In genomic region chr7:134851141-134851540, GRCh38 we compare ENCODE assay signal across 26 cellular contexts.
DNase-seq lines count a peak whose midpoint lies in the region; ATAC-seq, FAIRE-seq and TF ChIP-seq lines count a peak whose summit lies in the region.
"Had no signal": no experiment of that assay in that cellular context is flagged by ENCODE, and none has a peak within 500 bp of the region (broad histone marks: within the 10 kb centered on the region; RNA-seq: fewer than 3 reads in every experiment).

No MANE protein-coding gene starts in this region.

- peak; percentile 7 for FAIRE-seq in bronchial epithelial cell (lab: Jason Lieb, UNC)
- FAIRE-seq: frontal cortex, H1, keratinocyte had no signal

- peak overlapping the region in 1 of 2 experiments; percentile 80 for H3K18ac ChIP-seq in mesenchymal stem cell (ENCODE audit: low read depth in 1 of 2, low read length in 2 of 2)

- no peak overlapping the region for H3K27ac ChIP-seq in mesenchymal stem cell (ENCODE audit: low read length, poor library complexity, severe bottlenecking)
- H3K27ac ChIP-seq in tibial artery, result peak overlapping the region; percentile 67 to 89

- intact Hi-C loops in tibial artery (cut with DNase I; ENCODE audit: low total_unique reads), result no loop called here

- no peak overlapping the region for H2AK5ac ChIP-seq in mesenchymal stem cell (ENCODE audit: low read length, severe bottlenecking)

- H3K9me3 ChIP-seq in mesenchymal stem cell (ENCODE audit: control insufficient read depth, low read length) (no peaks in the 10 kb centered on the region), tibial artery (no peaks in the 10 kb centered on the region)
- H3K9me3 ChIP-seq: tibial nerve had no signal

- H3K36me3 ChIP-seq in bronchial epithelial cell (ENCODE audit: control insufficient read depth, insufficient read depth, low read length), result no peaks in the 10 kb centered on the region
- H3K36me3 ChIP-seq in mesenchymal stem cell (ENCODE audit: control insufficient read depth in 1 of 2, insufficient read depth in 2 of 2, low read depth in 1 of 2, low read length in 2 of 2), result peaks cover 7 to 46% of the 10 kb centered on the region in 2 experiments
- peaks cover 2 to 4% (median 3%) of the 10 kb centered on the region in 3 donors for H3K36me3 ChIP-seq in tibial artery

- peak overlapping the region; percentile 52 for H4K8ac ChIP-seq in mesenchymal stem cell (ENCODE audit: low read length)

- H2BK5ac ChIP-seq in mesenchymal stem cell (ENCODE audit: low read depth, low read length, poor library complexity, severe bottlenecking), result no peak overlapping the region

- H2BK12ac ChIP-seq in mesenchymal stem cell (ENCODE audit: low read length in 2 of 2), result peak overlapping the region in 1 of 2 experiments; percentile 71

- H3K27me3 ChIP-seq in bronchial epithelial cell (ENCODE audit: control insufficient read depth, insufficient read depth, low read length) (no peaks in the 10 kb centered on the region), mesenchymal stem cell (ENCODE audit: control insufficient read depth in 1 of 2, insufficient read depth in 1 of 2, low read length in 2 of 2) (no peaks in the 10 kb centered on the region), tibial artery (no peaks in the 10 kb centered on the region)
- H3K27me3 ChIP-seq: tibial nerve had no signal

- peak overlapping the region; percentile 13 for H2BK15ac ChIP-seq in mesenchymal stem cell (ENCODE audit: low read depth, poor library complexity, severe bottlenecking)

- TF ChIP-seq CTCF in bronchial epithelial cell (IDR thresholded peaks at IDR 0.05; ENCODE audit: insufficient read depth, low read length, severe bottlenecking), result no peak
- TF ChIP-seq CTCF in tibial artery (IDR thresholded peaks at IDR 0.05), result no peak

- H3K4me2 ChIP-seq in mesenchymal stem cell (ENCODE audit: low read length, poor library complexity, severe bottlenecking), result no peak overlapping the region

- H3K23ac ChIP-seq in mesenchymal stem cell (ENCODE audit: low read length in 2 of 2), result peak overlapping the region in 1 of 2 experiments; percentile 42

- H4K91ac ChIP-seq in mesenchymal stem cell (ENCODE audit: low read length), result peak overlapping the region; percentile 7

- no peak for ATAC-seq in HG03460 (IDR thresholded peaks at IDR 0.05; ENCODE audit: unreplicated experiment)
- ATAC-seq: SK-N-SH treated with all-trans-retinoic acid at 6 μM for 48 hours had no signal

- H3K4me1 ChIP-seq in mesenchymal stem cell (ENCODE audit: control insufficient read depth, insufficient read depth, low read depth, low read length), result peaks cover 2% of the 10 kb centered on the region
- H3K4me1 ChIP-seq in tibial artery, result peaks cover 8 to 98% (median 60%) of the 10 kb centered on the region in 4 donors

- WGBS in mesenchymal stem cell, result 54% methylated on average over 3 of the region's 3 CpGs

- no peak overlapping the region for H2BK120ac ChIP-seq in mesenchymal stem cell (ENCODE audit: low read depth, low read length)

- peak; percentile 26 for DNase-seq in DMS153 (lab: John Stamatoyannopoulos, UW)
- DNase-seq in DMS153 treated with DMSO at 0.1 percent for 48 hours (lab: John Stamatoyannopoulos, UW; ENCODE audit: unreplicated experiment), result no peak
- peak; percentile 33 for DNase-seq in bronchial epithelial cell (ENCODE audit: low read depth)
- DNase-seq in mesenchymal stem cell, result no peak
- DNase-seq in tibial artery, result no peak
- DNase-seq in GF-D8 (lab: John Stamatoyannopoulos, UW), result no peak
- no peak for DNase-seq in NK-92 (lab: John Stamatoyannopoulos, UW; ENCODE audit: unreplicated experiment)
- DNase-seq: activated CD4-positive, alpha-beta T cell treated with anti-CD3 and anti-CD28 coated beads, Interleukin-2, amount 50 U/mL, for 48 hours; activated CD4-positive, CD25-positive, alpha-beta regulatory T cell; activated effector memory CD4-positive, alpha-beta T cell treated with anti-CD3 and anti-CD28 coated beads, Interleukin-2, amount 50 U/mL, for 16 hours; AML-193; NCI-H1417; NCI-H2107; NCI-H524; nucleus accumbens; retina; RPMI8226; stimulated activated CD4-positive, alpha-beta T cell treated with anti-CD3 and anti-CD28 coated beads, Interleukin-4, amount 100 ng/mL, for 24 hours; stimulated activated naive CD4-positive, alpha-beta T cell treated with Interleukin-2 at 50 U/mL for 16 hours; T-helper 9 cell had no signal

- no peak overlapping the region for H3K4me3 ChIP-seq in bronchial epithelial cell (ENCODE audit: low read depth, low read length)
- H3K4me3 ChIP-seq in mesenchymal stem cell (ENCODE audit: insufficient read depth in 1 of 2, low read depth in 1 of 2, low read length in 2 of 2), result no peak overlapping the region
- no peak overlapping the region for H3K4me3 ChIP-seq in tibial artery
- H3K4me3 ChIP-seq: tibial nerve had no signal

- no peak overlapping the region for H2AFZ ChIP-seq in mesenchymal stem cell (ENCODE audit: low read depth, low read length)

- H3K79me1 ChIP-seq in mesenchymal stem cell (replicated peaks; ENCODE audit: low read length, poor library complexity, severe bottlenecking), result peaks cover 25% of the 10 kb centered on the region

- H3K9ac ChIP-seq in mesenchymal stem cell (ENCODE audit: low read length), result no peak overlapping the region

- peak overlapping the region in 1 of 2 experiments; percentile 40 for H3K4ac ChIP-seq in mesenchymal stem cell (ENCODE audit: low read depth in 1 of 2, low read length in 2 of 2)

- H3K14ac ChIP-seq in mesenchymal stem cell (ENCODE audit: low read length in 2 of 2), result peak overlapping the region in 1 of 2 experiments; percentile 57

Comparison
In these comparisons a context has a peak if more than half of its experiments do, and no peak if none do; other contexts are left out.
1. DNase-seq: peak in DMS153 (single experiment) and bronchial epithelial cell (single experiment); none in DMS153 treated with DMSO at 0.1 percent for 48 hours (single experiment), mesenchymal stem cell (single experiment), tibial artery (0 of 2), GF-D8 (single experiment) and NK-92 (single experiment).